ENCODE assay signal across 7 cellular contexts in genomic region chr10:21823617-21824016, GRCh38.
"Had no signal": no experiment of that assay in that cellular context is flagged by ENCODE, and none has a peak within 500 bp of the region (broad histone marks: within the 10 kb centered on the region; RNA-seq: fewer than 3 reads in every experiment).

No MANE protein-coding gene starts in this region.

- H3K4me3 ChIP-seq: GM23338 had no signal

- H2AFZ ChIP-seq: GM23338 had no signal

- ATAC-seq: GM23338 had no signal

- FAIRE-seq: H1, H54, HTR-8/SVneo had no signal

- H3K4me3 Mint-ChIP-seq: GM23338, H9 had no signal

- H3K4me2 ChIP-seq: GM23338 had no signal

- H3K27ac Mint-ChIP-seq: GM23338, H9 had no signal

- DNase-seq: H9, HCEC 1CT, IMR-90 had no signal
